In genomic region chr11:7977251-7977917, GRCh38 we compare ENCODE assay signal across 1 cellular context.
TF ChIP-seq lines count a peak whose summit lies in the region.

No MANE protein-coding gene starts in this region.

TF ChIP-seq in GM23338, 12 proteins besides CTCF, POLR2A, EP300 and RAD21 (continued from another document):
- no peak for TF ChIP-seq ZNF462 (CRISPR knock-in tag; IDR thresholded peaks at IDR 0.05)
- TF ChIP-seq STAT1 (IDR thresholded peaks at IDR 0.05; ENCODE audit: unreplicated experiment), result no peak
- no peak for TF ChIP-seq ETS1 (IDR thresholded peaks at IDR 0.05)
- TF ChIP-seq JUNB (IDR thresholded peaks at IDR 0.05; ENCODE audit: unreplicated experiment), result no peak
